Comparison of ENCODE assay signal across 24 cellular contexts in the genomic region with DNA sequence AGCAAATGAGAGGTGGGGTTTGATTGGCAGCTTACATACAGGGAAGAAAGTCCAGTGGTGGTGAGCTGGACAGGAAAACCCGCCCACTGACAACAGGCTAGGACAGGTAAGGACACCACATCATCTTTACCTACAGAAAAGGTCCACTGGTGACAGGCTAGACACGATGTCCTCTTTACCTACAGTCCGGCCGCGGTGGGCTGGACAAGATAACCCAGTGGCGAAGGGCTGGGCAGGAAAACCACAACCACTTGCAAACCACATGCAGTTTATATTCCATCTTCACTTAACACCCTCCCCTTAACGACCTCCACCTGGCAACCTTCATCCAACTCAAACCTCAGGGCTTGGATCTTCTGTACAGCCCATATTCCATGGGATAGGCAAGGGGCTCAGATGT. TPM values are rescaled to one million over a fixed set of nuclear protein-coding genes. Genes with fewer than 3 reads are reported as not detected.
DNase-seq lines count a peak whose midpoint lies in the region; ATAC-seq, FAIRE-seq and TF ChIP-seq lines count a peak whose summit lies in the region.
"Had no signal": no experiment of that assay in that cellular context is flagged by ENCODE, and none has a peak within 500 bp of the region (broad histone marks: within the 10 kb centered on the region; RNA-seq: fewer than 3 reads in every experiment).

No MANE protein-coding gene starts in this region.

- intact Hi-C loops in GM12878 (cut with micrococcal nuclease; ENCODE audit: unreplicated experiment): no loop called here
- intact Hi-C loops in prostate gland (cut with DNase I): no loop called here
- intact Hi-C loops in colonic mucosa (cut with DNase I): no loop called here

- H2AFZ ChIP-seq in GM12878 (ENCODE audit: control insufficient read depth, low read depth, low read length): no peak overlapping the region
- H2AFZ ChIP-seq: GM23338 had no signal

- no peak overlapping the region for H3K4me2 ChIP-seq in GM12878 (ENCODE audit: control insufficient read depth, insufficient read depth)
- H3K4me2 ChIP-seq: A549, GM23338 had no signal

- FAIRE-seq in GM18507 (lab: Jason Lieb, UNC) (peak; percentile 26), GM12878 (lab: Jason Lieb, UNC) (no peak)
- FAIRE-seq: A549, D721Med had no signal

- H3K27me3 ChIP-seq in GM12878 (replicated peaks in 1 of 2; ENCODE audit: control insufficient read depth in 2 of 2, insufficient read depth in 2 of 2, low read length in 1 of 2) (no peaks in the 10 kb centered on the region; a peak in 1 of 4 replicates), prostate gland (replicated peaks; ENCODE audit: insufficient read depth) (no peaks in the 10 kb centered on the region), colonic mucosa (peaks cover 4% of the 10 kb centered on the region)
- H3K27me3 ChIP-seq: SJCRH30 had no signal

- H3K9ac ChIP-seq in GM12878 (ENCODE audit: control insufficient read depth, insufficient read depth, low read length) (no peak overlapping the region), colonic mucosa (ENCODE audit: low read depth in 2 of 2, low read length in 2 of 2) (no peak overlapping the region)

- POLR2A ChIA-PET in GM12878 (lab: Charles Lee): no interaction called here

- CTCF ChIA-PET in GM12878 (lab: Yijun Ruan, JAX): interaction anchor here (0.8 to 4.5 kb wide), 5 partner anchors 14 to 126 kb away, joined by 3 to 20 read pairs (median 3); no protein-coding TSS in a partner anchor

- BruUV-seq in GM12878 (replicated peaks; lab: Mats Ljungman, UMichigan): no TSS peak

- RAD21 ChIA-PET in GM12878 (lab: Charles Lee; ENCODE audit: unreplicated experiment): no interaction called here

- no peak overlapping the region for H3K27ac ChIP-seq in GM12878 (ENCODE audit: control insufficient read depth, insufficient read depth)
- H3K27ac ChIP-seq in temporal lobe (ENCODE audit: low read depth, low read length): peak overlapping the region; percentile 94
- no peak overlapping the region for H3K27ac ChIP-seq in prostate gland
- H3K27ac ChIP-seq in colonic mucosa: no peak overlapping the region
- H3K27ac ChIP-seq: A549, SJCRH30 had no signal

- in situ Hi-C loops in GM12878 (cut with MboI): no loop called here

- H3K4me1 ChIP-seq in GM12878 (ENCODE audit: control insufficient read depth, insufficient read depth, low read length): 0 out of 2 replicates have a peak, but pooled peaks cover 5% of the 10 kb centered on the region
- H3K4me1 ChIP-seq in prostate gland (replicated peaks): no peaks in the 10 kb centered on the region
- H3K4me1 ChIP-seq in colonic mucosa: peaks cover 4% of the 10 kb centered on the region
- H3K4me1 ChIP-seq: SJCRH30 had no signal

- TF ChIP-seq RAD21 in GM12878 (IDR thresholded peaks at IDR 0.05; ENCODE audit: insufficient read depth, low read depth, low read length): no peak

- DNase-seq in GM18507 (ENCODE audit: extremely low spot score, insufficient read length, low read depth): no peak
- no peak for DNase-seq in GM12878 (ENCODE audit: low read depth, low spot score)
- DNase-seq in epithelial cell of esophagus (ENCODE audit: low read depth): peak; percentile 30
- DNase-seq in NCI-H526 (lab: John Stamatoyannopoulos, UW): no peak
- no peak for DNase-seq in NOMO-1 (lab: John Stamatoyannopoulos, UW; ENCODE audit: unreplicated experiment in 2 of 2)
- no peak for DNase-seq in prostate gland (ENCODE audit: low spot score)
- no peak for DNase-seq in colonic mucosa
- DNase-seq: EL; HCEC 1CT; KG1; NCI-H1092; NCI-H1436 treated with DMSO at 0.1 percent for 48 hours; NCI-H1930; NCI-H2227 treated with DMSO at 0.1 percent for 48 hours; NCI-H510A; NCI-H748 treated with DMSO at 0.1 percent for 48 hours; NK-92 treated with Interleukin-12 subunit alpha and Interleukin-12 subunit beta, amount 100 ng/mL, for 24 hours; SJCRH30 had no signal

- no peaks in the 10 kb centered on the region for H3K79me2 ChIP-seq in GM12878 (ENCODE audit: control insufficient read depth, insufficient read depth, low read length)

- 49% methylated on average over 7 of the region's 7 CpGs for WGBS in GM12878 (ENCODE audit: insufficient coverage, insufficient replicate concordance, low lambda C conversion rate, missing lambda C conversion rate)
- 90% methylated on average over 7 of the region's 7 CpGs for WGBS in prostate gland

- H3K4me3 ChIP-seq in GM12878: no peak overlapping the region
- H3K4me3 ChIP-seq in epithelial cell of esophagus (ENCODE audit: low read length): no peak overlapping the region
- no peak overlapping the region for H3K4me3 ChIP-seq in prostate gland
- H3K4me3 ChIP-seq in colonic mucosa: no peak overlapping the region
- H3K4me3 ChIP-seq: A549, GM23338, SJCRH30 had no signal

- SMC1A ChIA-PET in GM12878 (lab: Charles Lee; ENCODE audit: uncharacterized antibody, unreplicated experiment): interaction anchor here (1.6 to 2.9 kb wide), 3 partner anchors 15 to 22 kb away, joined by 6 to 10 read pairs (median 7); no protein-coding TSS in a partner anchor

- TF ChIP-seq CTCF in GM12878 (IDR thresholded peaks at IDR 0.05 in 2 of 3, conservative IDR thresholded peaks at IDR 0.05 in 1 of 3; ENCODE audit: control insufficient read depth in 2 of 3, extremely low read depth in 1 of 3, insufficient read depth in 1 of 3, low read depth in 3 of 3, low read length in 3 of 3) (no peak), epithelial cell of esophagus (IDR thresholded peaks at IDR 0.05; ENCODE audit: insufficient read depth, low read depth, low read length, missing control alignments) (no peak), prostate gland (IDR thresholded peaks at IDR 0.05) (no peak), colonic mucosa (IDR thresholded peaks at IDR 0.05) (no peak)

- no peaks in the 10 kb centered on the region for H3K36me3 ChIP-seq in GM12878 (ENCODE audit: control insufficient read depth in 2 of 2, insufficient read depth in 2 of 2, low read length in 1 of 2)
- no peaks in the 10 kb centered on the region for H3K36me3 ChIP-seq in prostate gland
- H3K36me3 ChIP-seq in colonic mucosa: no peaks in the 10 kb centered on the region
- H3K36me3 ChIP-seq: SJCRH30 had no signal

- no peak for TF ChIP-seq POLR2A in GM12878 (IDR thresholded peaks at IDR 0.05; ENCODE audit: low read depth, low read length)
- TF ChIP-seq POLR2A in prostate gland (IDR thresholded peaks at IDR 0.05): no peak

- no peak for TF ChIP-seq EP300 in GM12878 (IDR thresholded peaks at IDR 0.05; ENCODE audit: borderline replicate concordance in 1 of 2, control insufficient read depth in 1 of 2, low read depth in 2 of 2, low read length in 2 of 2)

- ATAC-seq in GM12878: no peak
- ATAC-seq: A549, GM23338, Panc1 had no signal

- H3K9me3 ChIP-seq in GM12878 (replicated peaks; ENCODE audit: control insufficient read depth, insufficient read depth, low read length) (no peaks in the 10 kb centered on the region), prostate gland (no peaks in the 10 kb centered on the region), colonic mucosa (no peaks in the 10 kb centered on the region)
- H3K9me3 ChIP-seq: A549, SJCRH30 had no signal

- H4K20me1 ChIP-seq in GM12878 (ENCODE audit: control insufficient read depth, insufficient read depth): no peaks in the 10 kb centered on the region

TF ChIP-seq in GM12878, 131 proteins besides CTCF, POLR2A, EP300 and RAD21:
- peak; percentile 38 for TF ChIP-seq RUNX3 (IDR thresholded peaks at IDR 0.05; ENCODE audit: low read length)
- TF ChIP-seq RAD51 (IDR thresholded peaks at IDR 0.05): no peak

RNA-seq across cellular contexts. Expression of gene NIPAL4, which starts 5.0 kb away (rescaled TPM):
- 3.4 and 3.5 TPM in 2 replicates for total RNA-seq in GM12878 (2013; cell fraction: nucleolus; rRNA removed)
- total RNA-seq in GM12878 (2014; rRNA removed): 6.6 and 7.3 TPM in 2 replicates
- total RNA-seq in GM12878 (2014; rRNA removed; fragmentation: Illumina TruSeq; extraction: Trizol): 3.9 and 4.1 TPM in 2 replicates
- total RNA-seq in GM12878 (2021): 9.7 and 10.5 TPM in 2 replicates
- polyA plus RNA-seq in GM12878 (2011; ENCODE audit: low read depth): 1.1 TPM
- 0.03 and 0.11 TPM in 2 replicates for polyA plus RNA-seq in GM12878 (2011; rRNA removed)
- polyA plus RNA-seq in GM12878 (2011; cell fraction: cytosol; rRNA removed): 0.12 and 0.15 TPM in 2 replicates
- 0.03 and 0.22 TPM in 2 replicates for polyA plus RNA-seq in GM12878 (2011; cell fraction: nucleus; rRNA removed)
- polyA plus RNA-seq in GM12878 (2012): 0.69 and 1.3 TPM in 2 replicates
- polyA plus RNA-seq in GM12878 (2014; fragmentation: Illumina TruSeq; extraction: Trizol): 10.3 and 12.5 TPM in 2 replicates
- polyA plus RNA-seq in GM12878 (2014; fragmentation: Nextera tagmentation; extraction: Ambion mirVana): 1 to 10 TPM; 3.3 to 5.2 TPM
- 4.5 and 4.8 TPM in 2 replicates for polyA plus RNA-seq in GM12878 (2014; rRNA removed)
- polyA plus RNA-seq in GM12878 (2016; fragmentation: Nextera tagmentation; extraction: Ambion mirVana): 10 to 100 TPM; 12.8 to 15.5 TPM
- polyA minus RNA-seq in GM12878 (2011; rRNA and poly(A)+ RNA removed): not detected in 2 replicates
- not detected in 2 replicates for polyA minus RNA-seq in GM12878 (2011; cell fraction: cytosol; rRNA and poly(A)+ RNA removed)
- 0.24 TPM in 1 of 2 replicates, not detected in the other for polyA minus RNA-seq in GM12878 (2011; cell fraction: nucleus; rRNA and poly(A)+ RNA removed)
- total RNA-seq in temporal lobe: not detected
- 1 to 10 TPM; 2.7 to 2.8 TPM for total RNA-seq in prostate gland
- total RNA-seq in colonic mucosa: 1 to 10 TPM in 1 of 2 donors, not detected in 1; 1.4 TPM
- total RNA-seq: HT1080, SJCRH30 had no signal
- polyA plus RNA-seq: GM23338 had no signal
